Comparison of ENCODE assay signal across 9 cellular contexts in genomic region chr3:5053021-5053831, GRCh38.
A peak's percentile ranks its signal among the peaks of the same experiment; 100 is the strongest.
DNase-seq lines count a peak whose midpoint lies in the region; ATAC-seq and TF ChIP-seq lines count a peak whose summit lies in the region.
"Had no signal": no experiment of that assay in that cellular context is flagged by ENCODE, and none has a peak within 500 bp of the region (broad histone marks: within the 10 kb centered on the region; RNA-seq: fewer than 3 reads in every experiment).

No MANE protein-coding gene starts in this region.

- intact Hi-C loops in adrenal gland (cut with DNase I) (no loop called here), tibial artery (cut with DNase I; ENCODE audit: low total_unique reads) (no loop called here)

- CTCF ChIA-PET in activated CD4-positive, alpha-beta T cell treated with anti-CD3 and anti-CD28 coated beads, Interleukin-2, amount 10 ng/mL, durations not matched to agents 7 days and 5 days (lab: Charles Lee): interaction anchor here (0.6 to 6.0 kb wide), 14 partner anchors 9 to 1861 kb away, joined by 3 to 35 read pairs (median 4); no protein-coding TSS in a partner anchor

- H3K36me3 ChIP-seq in adrenal gland (replicated peaks in 1 of 2) (no peaks in the 10 kb centered on the region), tibial artery (no peaks in the 10 kb centered on the region)

- H3K27me3 ChIP-seq in adrenal gland (no peaks in the 10 kb centered on the region), tibial artery (no peaks in the 10 kb centered on the region)

- POLR2A ChIA-PET in activated CD4-positive, alpha-beta T cell treated with anti-CD3 and anti-CD28 coated beads, Interleukin-2, amount 10 ng/mL, durations not matched to agents 7 days and 5 days (lab: Charles Lee): no interaction called here

- no peak for TF ChIP-seq POLR2A in adrenal gland (IDR thresholded peaks at IDR 0.05)

- TF ChIP-seq CTCF in adrenal gland (IDR thresholded peaks at IDR 0.05) (no peak), tibial artery (IDR thresholded peaks at IDR 0.05) (no peak)

- H3K27me3 Mint-ChIP-seq in activated CD4-positive, alpha-beta T cell treated with anti-CD3 and anti-CD28 coated beads, Interleukin-2, amount 10 ng/mL, durations not matched to agents 7 days and 5 days: no peaks in the 10 kb centered on the region
- H3K27me3 Mint-ChIP-seq: IgD-negative memory B cell had no signal

- peak overlapping the region; percentile 33 for H3K27ac Mint-ChIP-seq in activated CD4-positive, alpha-beta T cell treated with anti-CD3 and anti-CD28 coated beads, Interleukin-2, amount 10 ng/mL, durations not matched to agents 7 days and 5 days

- peaks cover 2% of the 10 kb centered on the region for H3K36me3 Mint-ChIP-seq in activated CD4-positive, alpha-beta T cell treated with anti-CD3 and anti-CD28 coated beads, Interleukin-2, amount 10 ng/mL, durations not matched to agents 7 days and 5 days (ENCODE audit: low read depth)
- H3K36me3 Mint-ChIP-seq: IgD-negative memory B cell had no signal

- peak overlapping the region in 2 of 5 donors; percentile 64 to 71 for H3K27ac ChIP-seq in adrenal gland
- peak overlapping the region; percentile 63 to 68 for H3K27ac ChIP-seq in tibial artery

- H3K9me3 Mint-ChIP-seq in activated CD4-positive, alpha-beta T cell treated with anti-CD3 and anti-CD28 coated beads, Interleukin-2, amount 10 ng/mL, durations not matched to agents 7 days and 5 days: peaks cover 6% of the 10 kb centered on the region
- H3K9me3 Mint-ChIP-seq: IgD-negative memory B cell had no signal

- 53 to 61% (median 58%) methylated on average over 7 of the region's 7 CpGs for WGBS in adrenal gland, 4 donors

- no peak for ATAC-seq in GM21786 (IDR thresholded peaks at IDR 0.05; ENCODE audit: unreplicated experiment)

- H3K4me3 ChIP-seq in adrenal gland: no peak overlapping the region
- no peak overlapping the region for H3K4me3 ChIP-seq in tibial artery

- no peak overlapping the region for H3K4me3 Mint-ChIP-seq in activated CD4-positive, alpha-beta T cell treated with anti-CD3 and anti-CD28 coated beads, Interleukin-2, amount 10 ng/mL, durations not matched to agents 7 days and 5 days

- H3K4me1 Mint-ChIP-seq in activated CD4-positive, alpha-beta T cell treated with anti-CD3 and anti-CD28 coated beads, Interleukin-2, amount 10 ng/mL, durations not matched to agents 7 days and 5 days: peaks cover 42% of the 10 kb centered on the region

- no peak for DNase-seq in activated CD4-positive, alpha-beta T cell treated with anti-CD3 and anti-CD28 coated beads, Interleukin-2, amount 10 ng/mL, durations not matched to agents 7 days and 5 days
- DNase-seq in activated CD4-positive, alpha-beta T cell treated with anti-CD3 and anti-CD28 coated beads, Interleukin-2, amount 50 U/mL, for 48 hours: no peak
- DNase-seq in adrenal gland (peak in 6 of 7 donors; percentile 29 to 70 (median 50)), medulla oblongata (ENCODE audit: extremely low spot score) (peak; percentile 50), tibial artery (peak in 1 of 2 donors; percentile 68), NCI-H146 treated with DMSO at 0.1 percent for 48 hours (lab: John Stamatoyannopoulos, UW; ENCODE audit: unreplicated experiment) (no peak), NCI-H1436 treated with DMSO at 0.1 percent for 48 hours (lab: John Stamatoyannopoulos, UW) (no peak)

- no peaks in the 10 kb centered on the region for H3K9me3 ChIP-seq in adrenal gland (replicated peaks in 1 of 3)
- no peaks in the 10 kb centered on the region for H3K9me3 ChIP-seq in tibial artery

- H3K4me1 ChIP-seq in adrenal gland (replicated peaks in 1 of 2) (peaks cover 0 to 27% of the 10 kb centered on the region in 2 donors), tibial artery (peaks cover 0 to 48% (median 11%) of the 10 kb centered on the region in 4 donors)

Comparison
In these comparisons a context has a peak if more than half of its experiments do, and no peak if none do; other contexts are left out.
1. DNase-seq: peak in adrenal gland (6 of 7) and medulla oblongata (single experiment); none in activated CD4-positive, alpha-beta T cell treated with anti-CD3 and anti-CD28 coated beads, Interleukin-2, amount 10 ng/mL, durations not matched to agents 7 days and 5 days (single experiment), activated CD4-positive, alpha-beta T cell treated with anti-CD3 and anti-CD28 coated beads, Interleukin-2, amount 50 U/mL, for 48 hours (0 of 2), NCI-H146 treated with DMSO at 0.1 percent for 48 hours (single experiment) and NCI-H1436 treated with DMSO at 0.1 percent for 48 hours (single experiment).